In genomic region chr1:155044812-155045690, GRCh38 we compare ENCODE assay signal across 8 cellular contexts. TPM values are rescaled to one million over a fixed set of nuclear protein-coding genes. Genes with fewer than 3 reads are reported as not detected.
DNase-seq lines count a peak whose midpoint lies in the region; ATAC-seq, FAIRE-seq and TF ChIP-seq lines count a peak whose summit lies in the region.

No MANE protein-coding gene starts in this region.

- H3K27ac ChIP-seq in coronary artery: no peak overlapping the region

- POLR2A ChIA-PET in AG04449 (lab: Yijun Ruan, JAX): interaction anchor here (0.7 kb wide), 1 partner anchor 14 kb away, joined by 3 read pairs; no protein-coding TSS in a partner anchor
- POLR2A ChIA-PET in WTC11 (lab: Charles Lee): interaction anchor here (0.7 to 1.4 kb wide), 6 partner anchors 26 to 149 kb away, joined by 3 to 5 read pairs (median 4); partner anchors contain the start of gene SHC1

- peak; percentile 75 for TF ChIP-seq CTCF in AG04449 (IDR thresholded peaks at IDR 0.05; ENCODE audit: insufficient read depth, low read length, missing control alignments)
- no peak; the same call in 1 of the 2 replicates for TF ChIP-seq CTCF in WTC11 (IDR thresholded peaks at IDR 0.05)
- TF ChIP-seq CTCF in coronary artery (IDR thresholded peaks at IDR 0.05): peak; percentile 39

- no peak for TF ChIP-seq POLR2A in GM12891 (IDR thresholded peaks at IDR 0.05; ENCODE audit: low read depth, low read length)

- CTCF ChIA-PET in AG04449 (lab: Yijun Ruan, JAX) (interaction anchor here (0.8 to 20.6 kb wide), 26 partner anchors 11 to 645 kb away, joined by 3 to 433 read pairs (median 4); partner anchors contain the start of genes DCST1, DCST2, EFNA4 and FLAD1), WTC11 (lab: Charles Lee) (interaction anchor here (0.5 to 5.6 kb wide), 45 partner anchors 7 to 1354 kb away, joined by 3 to 137 read pairs (median 5); partner anchors contain the start of genes DCST1, DCST2, EFNA3 and EFNA4)

- H3K4me3 Mint-ChIP-seq in WTC11: no peak overlapping the region

- DNase-seq in AG04449 (ENCODE audit: low read depth, low spot score) (no peak), GM12891 (ENCODE audit: insufficient read length, low spot score) (no peak), NCI-H2196 (lab: John Stamatoyannopoulos, UW; ENCODE audit: unreplicated experiment) (peak; percentile 92), WTC11 (ENCODE audit: low spot score) (peak; percentile 77), coronary artery (ENCODE audit: low spot score) (no peak), left kidney (ENCODE audit: low read depth, low spot score) (peak; percentile 84)
- peak; percentile 38 for DNase-seq in stimulated activated CD8-positive, alpha-beta memory T cell treated with anti-CD3 and anti-CD28 coated beads, Interleukin-12 subunit alpha, Interleukin-12 subunit beta, amount 100 ng/mL, for 1 hour (ENCODE audit: low read depth)

- ATAC-seq in WTC11: peak; percentile 92
- no peak for ATAC-seq in HG03460 (IDR thresholded peaks at IDR 0.05; ENCODE audit: unreplicated experiment)

- H3K27me3 Mint-ChIP-seq in WTC11 (ENCODE audit: low read depth): no peaks in the 10 kb centered on the region; the same call in none of the 2 replicates

- H3K9me3 Mint-ChIP-seq in WTC11: no peaks in the 10 kb centered on the region

- H3K27ac Mint-ChIP-seq in WTC11: no peak overlapping the region

- no peaks in the 10 kb centered on the region for H3K36me3 Mint-ChIP-seq in WTC11

- H3K4me1 Mint-ChIP-seq in WTC11: peaks cover 35% of the 10 kb centered on the region

- H3K4me3 ChIP-seq in AG04449 (ENCODE audit: low read depth, low read length) (no peak overlapping the region), coronary artery (no peak overlapping the region)

- FAIRE-seq in GM12891 (lab: Jason Lieb, UNC): peak; percentile 69

TF ChIP-seq in GM12891, 5 proteins besides CTCF, POLR2A, EP300 and RAD21:
- TF ChIP-seq SPI1 (IDR thresholded peaks at IDR 0.05; ENCODE audit: low read depth, low read length) (no peak), PAX5 (IDR thresholded peaks at IDR 0.05; ENCODE audit: insufficient read depth, low read length, severe bottlenecking) (no peak), POU2F2 (IDR thresholded peaks at IDR 0.05; ENCODE audit: low read depth, low read length) (no peak), POLR2AphosphoS5 (IDR thresholded peaks at IDR 0.05; ENCODE audit: low read depth, low read length) (no peak), TAF1 (IDR thresholded peaks at IDR 0.05; ENCODE audit: low read depth, low read length) (no peak)

TF ChIP-seq in WTC11, 78 proteins besides CTCF, POLR2A, EP300 and RAD21 (continues in another document):
- TF ChIP-seq, protein P1, sequence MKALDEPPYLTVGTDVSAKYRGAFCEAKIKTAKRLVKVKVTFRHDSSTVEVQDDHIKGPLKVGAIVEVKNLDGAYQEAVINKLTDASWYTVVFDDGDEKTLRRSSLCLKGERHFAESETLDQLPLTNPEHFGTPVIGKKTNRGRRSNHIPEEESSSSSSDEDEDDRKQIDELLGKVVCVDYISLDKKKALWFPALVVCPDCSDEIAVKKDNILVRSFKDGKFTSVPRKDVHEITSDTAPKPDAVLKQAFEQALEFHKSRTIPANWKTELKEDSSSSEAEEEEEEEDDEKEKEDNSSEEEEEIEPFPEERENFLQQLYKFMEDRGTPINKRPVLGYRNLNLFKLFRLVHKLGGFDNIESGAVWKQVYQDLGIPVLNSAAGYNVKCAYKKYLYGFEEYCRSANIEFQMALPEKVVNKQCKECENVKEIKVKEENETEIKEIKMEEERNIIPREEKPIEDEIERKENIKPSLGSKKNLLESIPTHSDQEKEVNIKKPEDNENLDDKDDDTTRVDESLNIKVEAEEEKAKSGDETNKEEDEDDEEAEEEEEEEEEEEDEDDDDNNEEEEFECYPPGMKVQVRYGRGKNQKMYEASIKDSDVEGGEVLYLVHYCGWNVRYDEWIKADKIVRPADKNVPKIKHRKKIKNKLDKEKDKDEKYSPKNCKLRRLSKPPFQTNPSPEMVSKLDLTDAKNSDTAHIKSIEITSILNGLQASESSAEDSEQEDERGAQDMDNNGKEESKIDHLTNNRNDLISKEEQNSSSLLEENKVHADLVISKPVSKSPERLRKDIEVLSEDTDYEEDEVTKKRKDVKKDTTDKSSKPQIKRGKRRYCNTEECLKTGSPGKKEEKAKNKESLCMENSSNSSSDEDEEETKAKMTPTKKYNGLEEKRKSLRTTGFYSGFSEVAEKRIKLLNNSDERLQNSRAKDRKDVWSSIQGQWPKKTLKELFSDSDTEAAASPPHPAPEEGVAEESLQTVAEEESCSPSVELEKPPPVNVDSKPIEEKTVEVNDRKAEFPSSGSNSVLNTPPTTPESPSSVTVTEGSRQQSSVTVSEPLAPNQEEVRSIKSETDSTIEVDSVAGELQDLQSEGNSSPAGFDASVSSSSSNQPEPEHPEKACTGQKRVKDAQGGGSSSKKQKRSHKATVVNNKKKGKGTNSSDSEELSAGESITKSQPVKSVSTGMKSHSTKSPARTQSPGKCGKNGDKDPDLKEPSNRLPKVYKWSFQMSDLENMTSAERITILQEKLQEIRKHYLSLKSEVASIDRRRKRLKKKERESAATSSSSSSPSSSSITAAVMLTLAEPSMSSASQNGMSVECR (CRISPR knock-in tag; IDR thresholded peaks at IDR 0.05; ENCODE audit: borderline replicate concordance): no peak
- TF ChIP-seq ZNF396 (CRISPR knock-in tag; IDR thresholded peaks at IDR 0.05; ENCODE audit: borderline replicate concordance): no peak
- TF ChIP-seq ZNF416 (CRISPR knock-in tag; IDR thresholded peaks at IDR 0.05): no peak
- TF ChIP-seq JUN (CRISPR knock-in tag; IDR thresholded peaks at IDR 0.05): no peak
- TF ChIP-seq, protein P2, sequence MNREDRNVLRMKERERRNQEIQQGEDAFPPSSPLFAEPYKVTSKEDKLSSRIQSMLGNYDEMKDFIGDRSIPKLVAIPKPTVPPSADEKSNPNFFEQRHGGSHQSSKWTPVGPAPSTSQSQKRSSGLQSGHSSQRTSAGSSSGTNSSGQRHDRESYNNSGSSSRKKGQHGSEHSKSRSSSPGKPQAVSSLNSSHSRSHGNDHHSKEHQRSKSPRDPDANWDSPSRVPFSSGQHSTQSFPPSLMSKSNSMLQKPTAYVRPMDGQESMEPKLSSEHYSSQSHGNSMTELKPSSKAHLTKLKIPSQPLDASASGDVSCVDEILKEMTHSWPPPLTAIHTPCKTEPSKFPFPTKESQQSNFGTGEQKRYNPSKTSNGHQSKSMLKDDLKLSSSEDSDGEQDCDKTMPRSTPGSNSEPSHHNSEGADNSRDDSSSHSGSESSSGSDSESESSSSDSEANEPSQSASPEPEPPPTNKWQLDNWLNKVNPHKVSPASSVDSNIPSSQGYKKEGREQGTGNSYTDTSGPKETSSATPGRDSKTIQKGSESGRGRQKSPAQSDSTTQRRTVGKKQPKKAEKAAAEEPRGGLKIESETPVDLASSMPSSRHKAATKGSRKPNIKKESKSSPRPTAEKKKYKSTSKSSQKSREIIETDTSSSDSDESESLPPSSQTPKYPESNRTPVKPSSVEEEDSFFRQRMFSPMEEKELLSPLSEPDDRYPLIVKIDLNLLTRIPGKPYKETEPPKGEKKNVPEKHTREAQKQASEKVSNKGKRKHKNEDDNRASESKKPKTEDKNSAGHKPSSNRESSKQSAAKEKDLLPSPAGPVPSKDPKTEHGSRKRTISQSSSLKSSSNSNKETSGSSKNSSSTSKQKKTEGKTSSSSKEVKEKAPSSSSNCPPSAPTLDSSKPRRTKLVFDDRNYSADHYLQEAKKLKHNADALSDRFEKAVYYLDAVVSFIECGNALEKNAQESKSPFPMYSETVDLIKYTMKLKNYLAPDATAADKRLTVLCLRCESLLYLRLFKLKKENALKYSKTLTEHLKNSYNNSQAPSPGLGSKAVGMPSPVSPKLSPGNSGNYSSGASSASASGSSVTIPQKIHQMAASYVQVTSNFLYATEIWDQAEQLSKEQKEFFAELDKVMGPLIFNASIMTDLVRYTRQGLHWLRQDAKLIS (CRISPR knock-in tag; IDR thresholded peaks at IDR 0.05; ENCODE audit: borderline replicate concordance): no peak
- TF ChIP-seq, protein P3, sequence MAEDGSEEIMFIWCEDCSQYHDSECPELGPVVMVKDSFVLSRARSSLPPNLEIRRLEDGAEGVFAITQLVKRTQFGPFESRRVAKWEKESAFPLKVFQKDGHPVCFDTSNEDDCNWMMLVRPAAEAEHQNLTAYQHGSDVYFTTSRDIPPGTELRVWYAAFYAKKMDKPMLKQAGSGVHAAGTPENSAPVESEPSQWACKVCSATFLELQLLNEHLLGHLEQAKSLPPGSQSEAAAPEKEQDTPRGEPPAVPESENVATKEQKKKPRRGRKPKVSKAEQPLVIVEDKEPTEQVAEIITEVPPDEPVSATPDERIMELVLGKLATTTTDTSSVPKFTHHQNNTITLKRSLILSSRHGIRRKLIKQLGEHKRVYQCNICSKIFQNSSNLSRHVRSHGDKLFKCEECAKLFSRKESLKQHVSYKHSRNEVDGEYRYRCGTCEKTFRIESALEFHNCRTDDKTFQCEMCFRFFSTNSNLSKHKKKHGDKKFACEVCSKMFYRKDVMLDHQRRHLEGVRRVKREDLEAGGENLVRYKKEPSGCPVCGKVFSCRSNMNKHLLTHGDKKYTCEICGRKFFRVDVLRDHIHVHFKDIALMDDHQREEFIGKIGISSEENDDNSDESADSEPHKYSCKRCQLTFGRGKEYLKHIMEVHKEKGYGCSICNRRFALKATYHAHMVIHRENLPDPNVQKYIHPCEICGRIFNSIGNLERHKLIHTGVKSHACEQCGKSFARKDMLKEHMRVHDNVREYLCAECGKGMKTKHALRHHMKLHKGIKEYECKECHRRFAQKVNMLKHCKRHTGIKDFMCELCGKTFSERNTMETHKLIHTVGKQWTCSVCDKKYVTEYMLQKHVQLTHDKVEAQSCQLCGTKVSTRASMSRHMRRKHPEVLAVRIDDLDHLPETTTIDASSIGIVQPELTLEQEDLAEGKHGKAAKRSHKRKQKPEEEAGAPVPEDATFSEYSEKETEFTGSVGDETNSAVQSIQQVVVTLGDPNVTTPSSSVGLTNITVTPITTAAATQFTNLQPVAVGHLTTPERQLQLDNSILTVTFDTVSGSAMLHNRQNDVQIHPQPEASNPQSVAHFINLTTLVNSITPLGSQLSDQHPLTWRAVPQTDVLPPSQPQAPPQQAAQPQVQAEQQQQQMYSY (CRISPR knock-in tag; IDR thresholded peaks at IDR 0.05): no peak
- TF ChIP-seq GABPB1 (CRISPR knock-in tag; IDR thresholded peaks at IDR 0.05): no peak
- TF ChIP-seq ATF3 (CRISPR knock-in tag; conservative IDR thresholded peaks at IDR 0.05): no peak

RNA-seq across cellular contexts. Expression of gene ADAM15, which starts 6.1 kb away (rescaled TPM):
- 8.9 TPM for polyA plus RNA-seq in GM12891 (2012; ENCODE audit: low read depth, missing spikeins)
- 32.1 to 38.4 TPM (median 33.2 TPM) in 3 replicates for total RNA-seq in WTC11 (2021)

RNA-seq across cellular contexts. Expression of gene DCST1, which starts 11.4 kb away (rescaled TPM):
- not detected for polyA plus RNA-seq in GM12891 (2012; ENCODE audit: low read depth, missing spikeins)
- 0.15 TPM in 1 of 3 replicates, not detected in the others for total RNA-seq in WTC11 (2021)

RNA-seq across cellular contexts. Expression of gene DCST2, which starts 11.5 kb away (rescaled TPM):
- polyA plus RNA-seq in GM12891 (2012; ENCODE audit: low read depth, missing spikeins): 0.09 TPM
- total RNA-seq in WTC11 (2021): 0.83 to 1.8 TPM (median 1.6 TPM) in 3 replicates

RNA-seq across cellular contexts. Expression of gene EFNA4, which starts 18.5 kb away (rescaled TPM):
- polyA plus RNA-seq in GM12891 (2012; ENCODE audit: low read depth, missing spikeins): 3.2 TPM
- total RNA-seq in WTC11 (2021): 19.5 to 22.7 TPM (median 22.3 TPM) in 3 replicates

RNA-seq across cellular contexts. Expression of gene EFNA3, which starts 33.6 kb away (rescaled TPM):
- polyA plus RNA-seq in GM12891 (2012; ENCODE audit: low read depth, missing spikeins): 1.7 TPM
- total RNA-seq in WTC11 (2021): 12.5 to 15.4 TPM (median 15.4 TPM) in 3 replicates

Comparison
In these comparisons a context has a peak if more than half of its experiments do, and no peak if none do; other contexts are left out.
1. DNase-seq: peak in NCI-H2196 (single experiment), WTC11 (single experiment), left kidney (single experiment) and stimulated activated CD8-positive, alpha-beta memory T cell treated with anti-CD3 and anti-CD28 coated beads, Interleukin-12 subunit alpha, Interleukin-12 subunit beta, amount 100 ng/mL, for 1 hour (single experiment); none in AG04449 (single experiment), GM12891 (single experiment) and coronary artery (single experiment).